Comparison of ENCODE assay signal across 12 cellular contexts in genomic region chr18:76610933-76611749, GRCh38.
A peak's percentile ranks its signal among the peaks of the same experiment; 100 is the strongest.
DNase-seq lines count a peak whose midpoint lies in the region; ATAC-seq and TF ChIP-seq lines count a peak whose summit lies in the region.
"Had no signal": no experiment of that assay in that cellular context is flagged by ENCODE, and none has a peak within 500 bp of the region (broad histone marks: within the 10 kb centered on the region; RNA-seq: fewer than 3 reads in every experiment).

No MANE protein-coding gene starts in this region.

- H2AFZ ChIP-seq in neural cell (ENCODE audit: low read depth, low read length) = no peak overlapping the region

- H3K27me3 ChIP-seq in AG04450 (ENCODE audit: control insufficient read depth, insufficient read depth, low read length) (peaks cover 13% of the 10 kb centered on the region), neural cell (ENCODE audit: insufficient read depth, low read depth, low read length) (no peaks in the 10 kb centered on the region)
- H3K27me3 ChIP-seq: BLaER1 had no signal

- H4K20me1 ChIP-seq in neural cell (ENCODE audit: insufficient read depth) = no peaks in the 10 kb centered on the region
- H4K20me1 ChIP-seq: BLaER1 had no signal

- peak; percentile 54 for TF ChIP-seq EP300 in neural cell (conservative IDR thresholded peaks at IDR 0.05; ENCODE audit: poor library complexity, severe bottlenecking)

- peak; percentile 31 for TF ChIP-seq RAD21 in neural cell (conservative IDR thresholded peaks at IDR 0.05)

- no peak overlapping the region for H3K4me2 ChIP-seq in neural cell (ENCODE audit: low read length)
- H3K4me2 ChIP-seq: BLaER1 had no signal

- H3F3A ChIP-seq in neural cell (ENCODE audit: insufficient read depth, low read length, poor library complexity, severe bottlenecking) = no peaks in the 10 kb centered on the region

- DNase-seq in AG04450 (ENCODE audit: low read depth, low spot score) = no peak
- peak; percentile 17 for DNase-seq in M059J (ENCODE audit: low read depth)
- peak; percentile 81 for DNase-seq in epithelial cell of esophagus (ENCODE audit: low read depth)
- DNase-seq in stimulated activated CD4-positive, alpha-beta T cell treated with anti-CD3 and anti-CD28 coated beads, Interleukin-2, amount 100 ng/mL, for 24 hours = no peak
- no peak for DNase-seq in activated CD4-positive, alpha-beta T cell treated with anti-CD3 and anti-CD28 coated beads, Interleukin-2, amount 50 U/mL, for 48 hours
- DNase-seq: activated CD8-positive, alpha-beta T cell treated with anti-CD3 and anti-CD28 coated beads for 36 hours; stimulated activated CD8-positive, alpha-beta memory T cell treated with anti-CD3 and anti-CD28 coated beads, Interleukin-4, amount 100 ng/mL, for 48 hours; SW 1271 had no signal

- POLR2A ChIA-PET in AG04450 (lab: Yijun Ruan, JAX) = no interaction called here

- no peaks in the 10 kb centered on the region for H3K36me3 ChIP-seq in neural cell (ENCODE audit: insufficient read depth, low read length)
- H3K36me3 ChIP-seq: BLaER1 had no signal

- CTCF ChIA-PET in AG04450 (lab: Charles Lee) = interaction anchor here (0.9 to 1.2 kb wide), 2 partner anchors 9 to 213 kb away, joined by 3 to 8 read pairs; no protein-coding TSS in a partner anchor

- H3K27ac ChIP-seq in AG04450 (ENCODE audit: low read depth, low read length) (no peak overlapping the region), neural cell (ENCODE audit: low read length) (peak overlapping the region; percentile 67)
- H3K27ac ChIP-seq: BLaER1 had no signal

- H3K9ac ChIP-seq in neural cell (ENCODE audit: low read length) = peak overlapping the region; percentile 52
- H3K9ac ChIP-seq: BLaER1 had no signal

- H3K9me2 ChIP-seq in neural cell (ENCODE audit: insufficient read depth, low read length) = no peaks in the 10 kb centered on the region

- TF ChIP-seq CTCF in AG04450 (IDR thresholded peaks at IDR 0.05; ENCODE audit: low read depth, low read length) (no peak), epithelial cell of esophagus (IDR thresholded peaks at IDR 0.05; ENCODE audit: insufficient read depth, low read depth, low read length, missing control alignments) (no peak), neural cell (IDR thresholded peaks at IDR 0.05; ENCODE audit: poor library complexity, severe bottlenecking) (no peak)

- no peaks in the 10 kb centered on the region for H3K79me2 ChIP-seq in neural cell (replicated peaks; ENCODE audit: insufficient read depth, low read length)

- H3K4me3 ChIP-seq in AG04450 (ENCODE audit: low read depth, low read length) = peak overlapping the region; percentile 31
- peak overlapping the region; percentile 27 for H3K4me3 ChIP-seq in epithelial cell of esophagus (ENCODE audit: low read length)
- peak overlapping the region; percentile 30 for H3K4me3 ChIP-seq in neural cell (ENCODE audit: low read length)
- H3K4me3 ChIP-seq: BLaER1 had no signal

- ATAC-seq in GM19463 (IDR thresholded peaks at IDR 0.05; ENCODE audit: unreplicated experiment) = no peak
- no peak for ATAC-seq in HG02981 (IDR thresholded peaks at IDR 0.05; ENCODE audit: unreplicated experiment)
- ATAC-seq: activated CD8-positive, alpha-beta T cell treated with anti-CD3 and anti-CD28 coated beads for 36 hours had no signal

- peaks cover 8% of the 10 kb centered on the region; the same call in 1 of the 2 replicates for H3K9me3 ChIP-seq in AG04450 (ENCODE audit: control insufficient read depth, insufficient read depth, low read length)
- H3K9me3 ChIP-seq in neural cell (ENCODE audit: low read length) = no peaks in the 10 kb centered on the region
- H3K9me3 ChIP-seq: BLaER1 had no signal

TF ChIP-seq in neural cell, 6 proteins besides CTCF, POLR2A, EP300 and RAD21:
- TF ChIP-seq, protein P1, sequence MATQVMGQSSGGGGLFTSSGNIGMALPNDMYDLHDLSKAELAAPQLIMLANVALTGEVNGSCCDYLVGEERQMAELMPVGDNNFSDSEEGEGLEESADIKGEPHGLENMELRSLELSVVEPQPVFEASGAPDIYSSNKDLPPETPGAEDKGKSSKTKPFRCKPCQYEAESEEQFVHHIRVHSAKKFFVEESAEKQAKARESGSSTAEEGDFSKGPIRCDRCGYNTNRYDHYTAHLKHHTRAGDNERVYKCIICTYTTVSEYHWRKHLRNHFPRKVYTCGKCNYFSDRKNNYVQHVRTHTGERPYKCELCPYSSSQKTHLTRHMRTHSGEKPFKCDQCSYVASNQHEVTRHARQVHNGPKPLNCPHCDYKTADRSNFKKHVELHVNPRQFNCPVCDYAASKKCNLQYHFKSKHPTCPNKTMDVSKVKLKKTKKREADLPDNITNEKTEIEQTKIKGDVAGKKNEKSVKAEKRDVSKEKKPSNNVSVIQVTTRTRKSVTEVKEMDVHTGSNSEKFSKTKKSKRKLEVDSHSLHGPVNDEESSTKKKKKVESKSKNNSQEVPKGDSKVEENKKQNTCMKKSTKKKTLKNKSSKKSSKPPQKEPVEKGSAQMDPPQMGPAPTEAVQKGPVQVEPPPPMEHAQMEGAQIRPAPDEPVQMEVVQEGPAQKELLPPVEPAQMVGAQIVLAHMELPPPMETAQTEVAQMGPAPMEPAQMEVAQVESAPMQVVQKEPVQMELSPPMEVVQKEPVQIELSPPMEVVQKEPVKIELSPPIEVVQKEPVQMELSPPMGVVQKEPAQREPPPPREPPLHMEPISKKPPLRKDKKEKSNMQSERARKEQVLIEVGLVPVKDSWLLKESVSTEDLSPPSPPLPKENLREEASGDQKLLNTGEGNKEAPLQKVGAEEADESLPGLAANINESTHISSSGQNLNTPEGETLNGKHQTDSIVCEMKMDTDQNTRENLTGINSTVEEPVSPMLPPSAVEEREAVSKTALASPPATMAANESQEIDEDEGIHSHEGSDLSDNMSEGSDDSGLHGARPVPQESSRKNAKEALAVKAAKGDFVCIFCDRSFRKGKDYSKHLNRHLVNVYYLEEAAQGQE (IDR thresholded peaks at IDR 0.05; ENCODE audit: borderline replicate concordance) = peak; percentile 33
- TF ChIP-seq TAF1 (IDR thresholded peaks at IDR 0.05; ENCODE audit: low read depth) (no peak), MXI1 (conservative IDR thresholded peaks at IDR 0.05; ENCODE audit: poor library complexity, severe bottlenecking) (no peak), EZH2 (IDR thresholded peaks at IDR 0.05; ENCODE audit: borderline replicate concordance, insufficient read depth, low read length, poor library complexity, severe bottlenecking) (no peak), SMC3 (conservative IDR thresholded peaks at IDR 0.05; ENCODE audit: poor library complexity) (peak; percentile 25), POLR2AphosphoS5 (IDR thresholded peaks at IDR 0.05) (peak; percentile 71)

Comparison
In these comparisons a context has a peak if more than half of its experiments do, and no peak if none do; other contexts are left out.
1. DNase-seq: peak in M059J (single experiment) and epithelial cell of esophagus (single experiment); none in AG04450 (single experiment), stimulated activated CD4-positive, alpha-beta T cell treated with anti-CD3 and anti-CD28 coated beads, Interleukin-2, amount 100 ng/mL, for 24 hours (0 of 2) and activated CD4-positive, alpha-beta T cell treated with anti-CD3 and anti-CD28 coated beads, Interleukin-2, amount 50 U/mL, for 48 hours (0 of 2).
2. Peak in every context shown above with its lines, with median percentiles within 50 percentile points of each other: H3K4me3 ChIP-seq.